ENCODE assay signal across 8 cellular contexts in the genomic region with DNA sequence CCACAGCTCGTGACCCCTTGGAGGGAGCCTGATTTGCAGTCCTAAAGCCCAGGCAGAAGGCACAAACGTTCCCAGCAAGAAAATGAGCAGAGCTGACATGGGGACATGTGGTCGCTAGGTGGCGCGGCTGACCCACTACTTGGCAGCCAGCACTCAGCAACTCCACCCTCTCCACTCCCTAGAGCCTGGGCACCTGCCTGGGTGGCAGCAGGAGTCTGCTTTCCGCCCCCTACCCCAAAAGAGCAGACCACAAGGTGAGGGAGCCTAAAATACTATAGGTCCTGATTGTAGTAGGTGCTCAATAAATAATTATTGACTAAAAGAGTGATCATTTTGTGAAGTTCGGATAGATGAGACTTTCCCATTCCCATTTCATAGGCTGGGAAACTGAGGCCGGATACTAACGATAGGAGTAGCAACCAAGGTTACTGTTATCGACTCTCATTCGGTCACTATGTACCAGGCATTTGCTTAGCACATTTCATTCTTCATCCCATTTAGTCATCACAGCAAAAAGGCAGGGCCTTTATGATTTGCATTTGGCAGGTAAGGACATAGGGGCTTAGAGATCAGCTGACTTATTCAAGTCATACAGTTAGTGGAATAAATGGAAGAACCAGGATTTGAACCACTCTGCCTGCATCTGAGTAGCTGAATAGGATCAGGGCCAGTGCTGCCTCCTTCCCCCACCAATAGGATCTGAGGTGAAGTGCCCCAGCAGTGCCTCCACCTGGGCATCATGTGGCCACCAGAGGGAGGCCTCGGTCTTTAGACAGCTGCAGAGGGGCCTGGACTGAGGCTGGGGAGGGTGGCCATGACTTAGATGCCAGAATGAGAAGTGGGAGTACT. TPM values are rescaled to one million over a fixed set of nuclear protein-coding genes. Genes with fewer than 3 reads are reported as not detected.
A peak's percentile ranks its signal among the peaks of the same experiment; 100 is the strongest.
DNase-seq lines count a peak whose midpoint lies in the region; ATAC-seq and TF ChIP-seq lines count a peak whose summit lies in the region.

No MANE protein-coding gene starts in this region.

- H3K4me1 Mint-ChIP-seq in central memory CD8-positive, alpha-beta T cell = peaks cover 5% of the 10 kb centered on the region

- H3K4me3 ChIP-seq in left lung = no peak overlapping the region

- DNase-seq in DMS53 (lab: John Stamatoyannopoulos, UW) (peak; percentile 86), NCI-H345 treated with DMSO at 0.1 percent for 48 hours (lab: John Stamatoyannopoulos, UW; ENCODE audit: unreplicated experiment) (peak; percentile 21), left lung (peak; percentile 60 to 90)
- peak; percentile 63 to 75 for DNase-seq in activated CD4-positive, alpha-beta T cell treated with anti-CD3 and anti-CD28 coated beads for 24 hours (ENCODE audit: low read depth in 2 of 2)
- peak; percentile 65 to 68 for DNase-seq in central memory CD8-positive, alpha-beta T cell (ENCODE audit: low spot score in 2 of 2)
- peak; percentile 55 to 69 (median 58) for DNase-seq in stimulated activated CD4-positive, alpha-beta T cell treated with anti-CD3 and anti-CD28 coated beads, TNF-alpha, amount 100 ng/mL, for 48 hours (ENCODE audit: low read depth in 3 of 3)

- H3K27me3 Mint-ChIP-seq in central memory CD8-positive, alpha-beta T cell = peaks cover 60% of the 10 kb centered on the region

- H3K4me1 ChIP-seq in left lung = no peaks in the 10 kb centered on the region

- TF ChIP-seq CTCF in left lung (IDR thresholded peaks at IDR 0.05) = peak; percentile 68 to 76

- H3K36me3 ChIP-seq in left lung = no peaks in the 10 kb centered on the region

- no peaks in the 10 kb centered on the region for H3K9me3 ChIP-seq in left lung

- no peaks in the 10 kb centered on the region for H3K9me3 Mint-ChIP-seq in central memory CD8-positive, alpha-beta T cell

- ATAC-seq in HG02642 (IDR thresholded peaks at IDR 0.05; ENCODE audit: poor library complexity, unreplicated experiment) = peak; percentile 77
- ATAC-seq in central memory CD8-positive, alpha-beta T cell (replicated peaks; ENCODE audit: extremely low read depth, poor library complexity, severe bottlenecking) = peak; percentile 88
- peak; percentile 97 for ATAC-seq in left lung
- ATAC-seq in HG02938 (IDR thresholded peaks at IDR 0.05; ENCODE audit: unreplicated experiment) = no peak

- no peak overlapping the region for H3K27ac ChIP-seq in left lung

- H3K27me3 ChIP-seq in left lung = no peaks in the 10 kb centered on the region

- intact Hi-C loops in left lung (cut with DNase I) = loop anchor here in 1 of 2 donors (2.0 kb wide), 1 partner anchor 125 kb away; no protein-coding TSS in a partner anchor

- no peak overlapping the region for H3K4me3 Mint-ChIP-seq in central memory CD8-positive, alpha-beta T cell

- H3K36me3 Mint-ChIP-seq in central memory CD8-positive, alpha-beta T cell (ENCODE audit: insufficient read depth) = no peaks in the 10 kb centered on the region

- no peak overlapping the region for H3K27ac Mint-ChIP-seq in central memory CD8-positive, alpha-beta T cell (ENCODE audit: low read depth)

RNA-seq across cellular contexts. Expression of a gene that starts 57.3 kb away (rescaled TPM):
- total RNA-seq in left lung = not detected

Comparison
In these comparisons a context has a peak if more than half of its experiments do, and no peak if none do; other contexts are left out.
1. DNase-seq: peak in every context shown above with its lines; median percentile 86 in DMS53; 75 in left lung; 69 in activated CD4-positive, alpha-beta T cell treated with anti-CD3 and anti-CD28 coated beads for 24 hours; 66 in central memory CD8-positive, alpha-beta T cell; 58 in stimulated activated CD4-positive, alpha-beta T cell treated with anti-CD3 and anti-CD28 coated beads, TNF-alpha, amount 100 ng/mL, for 48 hours; 21 in NCI-H345 treated with DMSO at 0.1 percent for 48 hours.